In genomic region chr2:30371772-30372373, GRCh38 we compare ENCODE assay signal across 14 cellular contexts.
DNase-seq lines count a peak whose midpoint lies in the region; ATAC-seq and TF ChIP-seq lines count a peak whose summit lies in the region.
"Had no signal": no experiment of that assay in that cellular context is flagged by ENCODE, and none has a peak within 500 bp of the region (broad histone marks: within the 10 kb centered on the region; RNA-seq: fewer than 3 reads in every experiment).

No MANE protein-coding gene starts in this region.

- TF ChIP-seq CTCF in gastroesophageal sphincter (IDR thresholded peaks at IDR 0.05) (no peak), mammary epithelial cell (conservative IDR thresholded peaks at IDR 0.05 in 1 of 2, IDR thresholded peaks at IDR 0.05 in 1 of 2; ENCODE audit: extremely low read depth in 1 of 2, insufficient read depth in 1 of 2, low read depth in 1 of 2, low read length in 2 of 2) (no peak)

- 58 to 73% methylated on average over 4 to 6 of the region's 6 CpGs for WGBS in gastroesophageal sphincter (ENCODE audit: low coverage in 1 of 2), 2 donors
- WGBS in mammary epithelial cell (ENCODE audit: low coverage, missing lambda C conversion rate) = 2% methylated on average over 6 of the region's 6 CpGs

- H2AFZ ChIP-seq in mammary epithelial cell (ENCODE audit: low read depth, low read length) = no peak overlapping the region

- peak overlapping the region in 2 of 4 donors; percentile 50 to 64 for H3K27ac ChIP-seq in gastroesophageal sphincter
- H3K27ac ChIP-seq in subcutaneous abdominal adipose tissue (ENCODE audit: low read depth, low read length) = peak overlapping the region; percentile 9
- H3K27ac ChIP-seq in mammary epithelial cell (ENCODE audit: insufficient read depth, low read depth, low read length) = no peak overlapping the region
- H3K27ac ChIP-seq: KMS-11 had no signal

- H3K36me3 ChIP-seq in gastroesophageal sphincter (no peaks in the 10 kb centered on the region), subcutaneous abdominal adipose tissue (ENCODE audit: control insufficient read depth in 5 of 5, insufficient read depth in 5 of 5, low read length in 5 of 5) (no peaks in the 10 kb centered on the region), HAP-1 (replicated peaks) (no peaks in the 10 kb centered on the region), mammary epithelial cell (ENCODE audit: insufficient read depth, low read length) (no peaks in the 10 kb centered on the region)

- CTCF ChIA-PET in mammary epithelial cell (lab: Charles Lee; ENCODE audit: low non-redundant PET) = no interaction called here

- no peaks in the 10 kb centered on the region for H4K20me1 ChIP-seq in mammary epithelial cell (ENCODE audit: insufficient read depth, low read length)

- peaks cover 0 to 17% (median 0%) of the 10 kb centered on the region in 3 donors for H3K4me1 ChIP-seq in gastroesophageal sphincter
- H3K4me1 ChIP-seq in subcutaneous abdominal adipose tissue (ENCODE audit: control insufficient read depth in 5 of 5, insufficient read depth in 5 of 5, low read length in 5 of 5) = peaks cover 0 to 4% (median 2%) of the 10 kb centered on the region in 5 donors
- H3K4me1 ChIP-seq in HAP-1 = peaks cover 3% of the 10 kb centered on the region; the same call in 1 of the 2 replicates
- peaks cover 3% of the 10 kb centered on the region for H3K4me1 ChIP-seq in mammary epithelial cell (ENCODE audit: insufficient read depth, low read length)

- in situ Hi-C loops in HAP-1 (cut with MboI; ENCODE audit: low sequenced_read_pairs) = no loop called here
- in situ Hi-C loops in mammary epithelial cell (cut with MboI; ENCODE audit: low sequenced_read_pairs in 2 of 2) = no loop called here

- H3K4me3 ChIP-seq in gastroesophageal sphincter = no peak overlapping the region
- no peak overlapping the region for H3K4me3 ChIP-seq in subcutaneous abdominal adipose tissue (ENCODE audit: low read depth in 1 of 5, low read length in 5 of 5)
- no peak overlapping the region for H3K4me3 ChIP-seq in HAP-1
- H3K4me3 ChIP-seq in mammary epithelial cell (replicated peaks in 1 of 3; ENCODE audit: insufficient read depth in 1 of 3, low read depth in 2 of 3, low read length in 3 of 3) = no peak overlapping the region

- peak; percentile 64 for ATAC-seq in Right ventricle myocardium superior (ENCODE audit: poor library complexity)
- ATAC-seq in gastroesophageal sphincter = peak; percentile 20
- ATAC-seq: activated CD4-positive, CD25-positive, alpha-beta regulatory T cell treated with anti-CD3 and anti-CD28 coated beads, Interleukin-2, amount 50 U/mL, for 24 hours had no signal

- H3K9ac ChIP-seq in subcutaneous abdominal adipose tissue (ENCODE audit: low read length in 5 of 5) (no peak overlapping the region), mammary epithelial cell (ENCODE audit: insufficient read depth, low read length) (no peak overlapping the region)
- H3K9ac ChIP-seq: KMS-11 had no signal

- H3K4me2 ChIP-seq in mammary epithelial cell (ENCODE audit: insufficient read depth, low read depth, low read length) = no peak overlapping the region
- H3K4me2 ChIP-seq: KMS-11 had no signal

- no peak for TF ChIP-seq POLR2A in gastroesophageal sphincter (IDR thresholded peaks at IDR 0.05)

- H3K9me3 ChIP-seq in gastroesophageal sphincter = no peaks in the 10 kb centered on the region
- H3K9me3 ChIP-seq in subcutaneous abdominal adipose tissue (ENCODE audit: control insufficient read depth in 5 of 5, low read length in 5 of 5) = no peaks in the 10 kb centered on the region
- H3K9me3 ChIP-seq in HAP-1 = no peaks in the 10 kb centered on the region
- H3K9me3 ChIP-seq in mammary epithelial cell (replicated peaks; ENCODE audit: insufficient read depth, low read length) = no peaks in the 10 kb centered on the region

- dilution Hi-C loops in mammary epithelial cell (cut with HindIII; ENCODE audit: low sequenced_read_pairs) = no loop called here

- DNase-seq in Right ventricle myocardium superior (no peak), cardiac septum (ENCODE audit: low spot score) (no peak), M059J (ENCODE audit: low read depth) (peak; percentile 52), HAP-1 (ENCODE audit: low spot score in 2 of 2) (no peak), mammary epithelial cell (no peak)
- no peak for DNase-seq in effector CD4-positive, alpha-beta T cell
- DNase-seq: amygdala, head of caudate nucleus, NCI-H1436 treated with DMSO at 0.1 percent for 48 hours, NCI-H2227 treated with DMSO at 0.1 percent for 48 hours had no signal

- no TSS peak for BruUV-seq in mammary epithelial cell (replicated peaks; lab: Mats Ljungman, UMichigan)

- H3K79me2 ChIP-seq in mammary epithelial cell (ENCODE audit: insufficient read depth, low read length) = no peaks in the 10 kb centered on the region

- no peaks in the 10 kb centered on the region for H3K27me3 ChIP-seq in gastroesophageal sphincter
- H3K27me3 ChIP-seq in subcutaneous abdominal adipose tissue (ENCODE audit: control insufficient read depth in 5 of 5, insufficient read depth in 4 of 5, low read length in 5 of 5) = no peaks in the 10 kb centered on the region
- no peaks in the 10 kb centered on the region for H3K27me3 ChIP-seq in HAP-1 (ENCODE audit: low read depth)
- H3K27me3 ChIP-seq in mammary epithelial cell (ENCODE audit: insufficient read depth, low read length) = no peaks in the 10 kb centered on the region

- no peak for TF ChIP-seq EP300 in gastroesophageal sphincter (IDR thresholded peaks at IDR 0.05)

- intact Hi-C loops in Right ventricle myocardium superior (cut with DNase I) = no loop called here
- intact Hi-C loops in cardiac septum (cut with DNase I) = no loop called here
- intact Hi-C loops in mammary epithelial cell (cut with micrococcal nuclease) = no loop called here
